Comparison of ENCODE assay signal across 26 cellular contexts in genomic region chr5:122351416-122352157, GRCh38. TPM values are rescaled to one million over a fixed set of nuclear protein-coding genes. Genes with fewer than 3 reads are reported as not detected.
DNase-seq lines count a peak whose midpoint lies in the region; ATAC-seq and TF ChIP-seq lines count a peak whose summit lies in the region.
"Had no signal": no experiment of that assay in that cellular context is flagged by ENCODE, and none has a peak within 500 bp of the region (broad histone marks: within the 10 kb centered on the region; RNA-seq: fewer than 3 reads in every experiment).

No MANE protein-coding gene starts in this region.

- H3K36me3 ChIP-seq in GM23248 (ENCODE audit: low read depth), result no peaks in the 10 kb centered on the region
- H3K36me3 ChIP-seq in left lung, result no peaks in the 10 kb centered on the region
- H3K36me3 ChIP-seq in effector memory CD4-positive, alpha-beta T cell (ENCODE audit: control insufficient read depth, insufficient read depth, low read length), result no peaks in the 10 kb centered on the region
- H3K36me3 ChIP-seq: right lobe of liver had no signal

- H3K9me2 ChIP-seq in GM23248 (ENCODE audit: insufficient read depth), result no peaks in the 10 kb centered on the region

- in situ Hi-C loops in GM23248 (cut with MboI), result no loop called here

- no peak overlapping the region for H2AFZ ChIP-seq in GM23248

- ATAC-seq in left lung, result peak; percentile 52
- ATAC-seq in GM18505 (IDR thresholded peaks at IDR 0.05; ENCODE audit: unreplicated experiment), result no peak
- no peak for ATAC-seq in GM21528 (IDR thresholded peaks at IDR 0.05; ENCODE audit: low FRiP score, unreplicated experiment)
- ATAC-seq: activated naive CD8-positive, alpha-beta T cell treated with anti-CD3 and anti-CD28 coated beads, Interleukin-2, amount 50 U/mL, for 24 hours; body of pancreas; esophagus mucosa; Panc1; stimulated activated naive CD8-positive, alpha-beta T cell treated with anti-CD3 and anti-CD28 coated beads, Interleukin-15, Interleukin-2, amounts not matched to agents 100 U/mL and 50 U/mL, for 24 hours; T-cell had no signal

- intact Hi-C loops in left lung (cut with DNase I), result no loop called here

- TF ChIP-seq POLR2A in GM18505 (IDR thresholded peaks at IDR 0.05; ENCODE audit: borderline replicate concordance, extremely low read depth, insufficient read depth, insufficient read length), result no peak

- H3K4me2 ChIP-seq in GM23248 (ENCODE audit: unreplicated experiment), result no peak overlapping the region

- DNase-seq in AG09319 (ENCODE audit: extremely low read depth, low read depth) (peak; percentile 50), GM23248 (peak; percentile 42), brain pericyte (ENCODE audit: low read depth, low spot score) (peak; percentile 4), left lung (no peak), foreskin melanocyte (no peak)
- DNase-seq in effector memory CD4-positive, alpha-beta T cell, result no peak
- DNase-seq: ACHN; activated CD4-positive, alpha-beta T cell treated with anti-CD3 and anti-CD28 coated beads for 1 hour; activated gamma-delta T cell treated with Interleukin-2 at 50 U/mL for 16 hours; activated naive CD8-positive, alpha-beta T cell treated with anti-CD3 and anti-CD28 coated beads, Interleukin-2, amount 50 U/mL, for 24 hours; activated T-cell treated with anti-CD3 and anti-CD28 coated beads, Interleukin-2, amount 50 U/mL, for 1 hour; body of pancreas; CD4-positive, CD25-positive, alpha-beta regulatory T cell; effector CD8-positive, alpha-beta T cell; H9; NCI-H2107; NCI-H510A; right lobe of liver; SHP77 treated with DMSO at 0.1 percent for 48 hours; stimulated activated naive CD8-positive, alpha-beta T cell treated with anti-CD3 and anti-CD28 coated beads, Interleukin-15, Interleukin-2, amounts not matched to agents 100 U/mL and 50 U/mL, for 24 hours; T-cell had no signal

- H3K27ac ChIP-seq in GM23248 (no peak overlapping the region), left lung (no peak overlapping the region)
- no peak overlapping the region for H3K27ac ChIP-seq in effector memory CD4-positive, alpha-beta T cell (ENCODE audit: insufficient read depth, low read length, poor library complexity, severe bottlenecking)
- H3K27ac ChIP-seq: body of pancreas, right lobe of liver had no signal

- H4K20me1 ChIP-seq in GM23248 (ENCODE audit: insufficient read depth), result no peaks in the 10 kb centered on the region

- H3K9ac ChIP-seq in GM23248, result no peak overlapping the region

- H3K4me1 ChIP-seq in GM23248 (ENCODE audit: insufficient read depth) (peaks cover 10% of the 10 kb centered on the region), left lung (no peaks in the 10 kb centered on the region)
- H3K4me1 ChIP-seq in effector memory CD4-positive, alpha-beta T cell (ENCODE audit: control insufficient read depth, insufficient read depth, low read length, poor library complexity, severe bottlenecking), result no peaks in the 10 kb centered on the region
- H3K4me1 ChIP-seq: body of pancreas, right lobe of liver had no signal

- H3K79me2 ChIP-seq in GM23248 (ENCODE audit: insufficient read depth), result no peaks in the 10 kb centered on the region

- TF ChIP-seq CTCF in AG09319 (IDR thresholded peaks at IDR 0.05; ENCODE audit: low read depth, low read length) (no peak), left lung (IDR thresholded peaks at IDR 0.05) (no peak)

- no peaks in the 10 kb centered on the region for H3K27me3 ChIP-seq in GM23248 (replicated peaks; ENCODE audit: insufficient read depth)
- H3K27me3 ChIP-seq in left lung, result no peaks in the 10 kb centered on the region
- H3K27me3 ChIP-seq in effector memory CD4-positive, alpha-beta T cell (replicated peaks; ENCODE audit: control insufficient read depth, insufficient read depth, low read length, poor library complexity, severe bottlenecking), result no peaks in the 10 kb centered on the region
- H3K27me3 ChIP-seq: body of pancreas, right lobe of liver had no signal

- WGBS in GM23248 (ENCODE audit: low coverage in 1 of 2, low lambda C conversion rate in 2 of 2, missing lambda C conversion rate in 2 of 2), 2 experiments, result 62 to 65% methylated on average over 4 of the region's 4 CpGs

- H3K4me3 ChIP-seq in GM23248, result no peak overlapping the region
- no peak overlapping the region for H3K4me3 ChIP-seq in left lung
- H3K4me3 ChIP-seq in effector memory CD4-positive, alpha-beta T cell (ENCODE audit: insufficient read depth, low read depth, low read length, poor library complexity, severe bottlenecking), result no peak overlapping the region
- H3K4me3 ChIP-seq: body of pancreas, right lobe of liver had no signal

- no peaks in the 10 kb centered on the region for H3K9me3 ChIP-seq in GM23248 (ENCODE audit: low read depth)
- H3K9me3 ChIP-seq in left lung, result no peaks in the 10 kb centered on the region
- H3K9me3 ChIP-seq in effector memory CD4-positive, alpha-beta T cell (ENCODE audit: control insufficient read depth, low read length), result no peaks in the 10 kb centered on the region
- H3K9me3 ChIP-seq: body of pancreas, right lobe of liver had no signal

- H3F3A ChIP-seq in GM23248 (ENCODE audit: insufficient read depth), result no peaks in the 10 kb centered on the region

RNA-seq across cellular contexts. Expression of gene SNCAIP, which starts 39.5 kb away (rescaled TPM):
- total RNA-seq in GM23248 (2014; rRNA removed; shearing (Covaris generic)), result 2.4 and 4.0 TPM in 2 replicates
- 1.5 TPM in 2 replicates for polyA plus RNA-seq in GM23248 (2016; fragmentation: Nextera tagmentation; extraction: Ambion mirVana)
- 1 to 10 TPM; 2.1 to 3.2 TPM for total RNA-seq in left lung
- total RNA-seq: CD4-positive, CD25-positive, alpha-beta regulatory T cell; T-cell had no signal
- polyA plus RNA-seq: CD4-positive, CD25-positive, alpha-beta regulatory T cell; IgD-negative memory B cell had no signal

Comparison
In these comparisons a context has a peak if more than half of its experiments do, and no peak if none do; other contexts are left out.
1. DNase-seq: peak in AG09319 (single experiment), GM23248 (single experiment) and brain pericyte (single experiment); none in left lung (0 of 2), effector memory CD4-positive, alpha-beta T cell (0 of 3) and foreskin melanocyte (single experiment).